In the genomic region with DNA sequence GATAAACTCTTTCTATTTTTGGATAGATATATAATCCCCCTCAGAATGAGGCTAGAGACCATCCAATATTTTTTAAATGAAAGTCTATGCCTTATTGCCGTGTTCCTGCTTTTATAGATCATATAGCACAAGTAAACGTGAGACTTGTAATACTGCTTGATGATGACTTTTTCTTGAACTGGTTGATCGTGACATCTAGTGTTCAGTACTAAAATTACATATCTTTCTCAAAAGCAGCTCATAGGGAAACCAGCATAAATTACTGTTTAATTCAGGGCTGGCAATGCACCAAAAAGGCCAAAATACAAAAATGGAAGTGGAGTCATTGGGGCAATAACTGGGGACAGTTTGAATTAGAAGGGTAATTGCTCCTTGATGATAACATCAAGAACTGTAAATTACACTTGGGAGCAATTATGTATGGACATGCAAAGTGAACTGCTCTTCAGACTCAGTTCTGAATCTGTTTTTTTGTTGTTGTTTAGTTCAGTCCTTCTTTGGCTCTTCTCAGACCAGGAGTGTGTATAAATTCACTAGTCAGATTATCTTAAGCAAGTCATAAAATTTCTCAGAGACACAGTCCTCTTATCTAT, we compare ENCODE assay signal across 8 cellular contexts.
DNase-seq lines count a peak whose midpoint lies in the region; ATAC-seq, FAIRE-seq and TF ChIP-seq lines count a peak whose summit lies in the region.

No MANE protein-coding gene starts in this region.

- no peak for TF ChIP-seq POLR2A in heart left ventricle (IDR thresholded peaks at IDR 0.05)

- no peaks in the 10 kb centered on the region for H3K27me3 ChIP-seq in heart left ventricle

- intact Hi-C loops in heart left ventricle (cut with DNase I) (loop anchor here (1.0 to 10.0 kb wide), 15 partner anchors 53 to 694 kb away; a partner anchor contains a TSS), Right ventricle myocardium inferior (cut with DNase I) (loop anchor here (2.0 kb wide), 2 partner anchors 54 to 326 kb away; a partner anchor contains a TSS), kidney (cut with DNase I) (no loop called here)

- H3K27ac ChIP-seq in heart left ventricle (no peak overlapping the region), kidney (ENCODE audit: low read depth in 2 of 2, low read length in 2 of 2) (no peak overlapping the region)

- no peak for FAIRE-seq in kidney (lab: Jason Lieb, UNC)

- peak in 2 of 4 donors; percentile 30 to 50 for ATAC-seq in heart left ventricle
- ATAC-seq in Right ventricle myocardium inferior, result no peak
- no peak for ATAC-seq in HG02981 (IDR thresholded peaks at IDR 0.05; ENCODE audit: unreplicated experiment)
- ATAC-seq in GM18870 (IDR thresholded peaks at IDR 0.05; ENCODE audit: unreplicated experiment), result no peak

- H3K9ac ChIP-seq in kidney (ENCODE audit: low read length in 2 of 2), result no peak overlapping the region

- no peaks in the 10 kb centered on the region for H3K36me3 ChIP-seq in heart left ventricle
- H3K36me3 ChIP-seq in kidney (ENCODE audit: control insufficient read depth in 1 of 2, insufficient read depth in 2 of 2, low read length in 2 of 2), result no peaks in the 10 kb centered on the region

- WGBS in heart left ventricle, 4 donors, result 0 to 4% (median 1%) methylated on average over 3 of the region's 3 CpGs

- H3K9me3 ChIP-seq in heart left ventricle, result peaks cover 0 to 5% (median 0%) of the 10 kb centered on the region in 12 donors
- peaks cover 0 to 3% of the 10 kb centered on the region in 2 donors for H3K9me3 ChIP-seq in kidney (ENCODE audit: control insufficient read depth in 1 of 2, low read length in 2 of 2)

- H3K4me1 ChIP-seq in heart left ventricle, result peaks cover 0 to 29% (median 11%) of the 10 kb centered on the region in 12 donors
- peaks cover 0 to 4% of the 10 kb centered on the region in 2 donors for H3K4me1 ChIP-seq in kidney (ENCODE audit: control insufficient read depth in 1 of 2, insufficient read depth in 1 of 2, low read depth in 1 of 2, low read length in 2 of 2)

- DNase-seq in heart left ventricle, result no peak
- no peak for DNase-seq in Right ventricle myocardium inferior (ENCODE audit: missing footprints)
- peak; percentile 88 for DNase-seq in NCI-H2171 treated with DMSO at 0.1 percent for 48 hours (lab: John Stamatoyannopoulos, UW)
- DNase-seq in astrocyte of the hippocampus (ENCODE audit: low read depth, low spot score), result peak; percentile 77
- no peak for DNase-seq in kidney
- no peak for DNase-seq in NCI-H226

- no peak overlapping the region for H3K4me3 ChIP-seq in heart left ventricle
- H3K4me3 ChIP-seq in kidney (ENCODE audit: low read length in 2 of 2), result no peak overlapping the region

- peak; percentile 46 to 75 (median 67) for TF ChIP-seq CTCF in heart left ventricle (IDR thresholded peaks at IDR 0.05)
- peak; percentile 67 for TF ChIP-seq CTCF in kidney (IDR thresholded peaks at IDR 0.05; ENCODE audit: borderline replicate concordance, extremely low read depth, insufficient read depth)

Comparison
In these comparisons a context has a peak if more than half of its experiments do, and no peak if none do; other contexts are left out.
1. DNase-seq: peak in NCI-H2171 treated with DMSO at 0.1 percent for 48 hours (single experiment) and astrocyte of the hippocampus (single experiment); none in heart left ventricle (0 of 5), Right ventricle myocardium inferior (single experiment), kidney (single experiment) and NCI-H226 (single experiment).